ENCODE assay signal across 10 cellular contexts in the genomic region with DNA sequence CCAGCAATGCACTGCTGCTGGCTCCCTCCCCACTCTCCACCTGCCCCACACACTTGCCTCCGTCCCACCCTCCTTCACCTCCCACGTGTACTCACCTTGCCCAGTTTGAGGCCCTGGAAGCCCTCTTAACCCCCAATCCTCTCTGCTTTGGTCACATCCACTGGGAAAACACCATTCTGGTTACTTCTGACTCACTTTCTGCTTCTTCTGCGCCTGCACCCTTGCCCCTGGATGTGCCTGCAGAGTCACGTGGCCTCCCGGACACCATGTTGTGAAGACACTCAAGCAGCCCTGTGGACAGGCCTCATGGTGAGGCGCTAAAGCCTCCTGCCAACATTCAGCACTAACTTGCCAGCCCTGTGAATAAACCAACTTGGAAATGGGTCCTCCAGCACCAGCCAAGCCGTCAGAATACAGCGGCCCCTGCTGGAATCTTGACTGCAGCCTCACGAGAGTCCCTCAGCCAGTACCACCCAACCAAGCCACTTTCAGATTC. TPM values are rescaled to one million over a fixed set of nuclear protein-coding genes. Genes with fewer than 3 reads are reported as not detected.
DNase-seq lines count a peak whose midpoint lies in the region; ATAC-seq and TF ChIP-seq lines count a peak whose summit lies in the region.
"Had no signal": no experiment of that assay in that cellular context is flagged by ENCODE, and none has a peak within 500 bp of the region (broad histone marks: within the 10 kb centered on the region; RNA-seq: fewer than 3 reads in every experiment).

No MANE protein-coding gene starts in this region.

- 0 out of 2 replicates have a peak, but pooled peaks have one; percentile 24 for ATAC-seq in IMR-90 (ENCODE audit: low read depth)
- ATAC-seq in GM21529 (IDR thresholded peaks at IDR 0.05; ENCODE audit: unreplicated experiment): no peak
- ATAC-seq: sciatic nerve had no signal

- H3K9me3 ChIP-seq in IMR-90 (ENCODE audit: control insufficient read depth, insufficient read depth, low read length): no peaks in the 10 kb centered on the region
- H3K9me3 ChIP-seq: suprapubic skin had no signal

- H2AFZ ChIP-seq in IMR-90 (replicated peaks; ENCODE audit: low read length, poor library complexity): peak overlapping the region; percentile 84

- H3K9me1 ChIP-seq in IMR-90 (ENCODE audit: insufficient read depth, low read length): peaks cover 5% of the 10 kb centered on the region; the same call in 1 of the 2 replicates

- H2BK5ac ChIP-seq in IMR-90 (ENCODE audit: low read depth, low read length, poor library complexity, severe bottlenecking): no peak overlapping the region

- TF ChIP-seq POLR2A in IMR-90 (IDR thresholded peaks at IDR 0.05; ENCODE audit: low read depth, low read length): no peak

- H2BK120ac ChIP-seq in IMR-90 (ENCODE audit: low read depth, low read length): no peak overlapping the region

- intact Hi-C loops in IMR-90 (cut with micrococcal nuclease): no loop called here
- intact Hi-C loops in head of caudate nucleus (cut with DNase I): no loop called here

- 0 out of 2 replicates have a peak overlapping the region, but pooled peaks have one; percentile 2 for H3K4ac ChIP-seq in IMR-90 (ENCODE audit: low read depth, low read length)

- no peak overlapping the region for H3K27ac ChIP-seq in IMR-90 (ENCODE audit: insufficient read depth, low read length)
- H3K27ac ChIP-seq: suprapubic skin had no signal

- WGBS in IMR-90 (ENCODE audit: extremely low coverage in 2 of 2, insufficient read length in 1 of 2), 2 experiments: 59% methylated on average over 5 of the region's 9 CpGs; no CpG with 5 or more reads in 1 of the 2 experiments

- DNase-seq in 8988T (peak; percentile 70), IMR-90 (no peak), dermis microvascular lymphatic vessel endothelial cell (ENCODE audit: low read depth in 2 of 2) (peak; percentile 4 to 51), GM03348 (ENCODE audit: low spot score) (no peak), head of caudate nucleus (no peak)
- DNase-seq: DMS79, SHP77 had no signal

- H4K5ac ChIP-seq in IMR-90 (ENCODE audit: low read depth, low read length): no peak overlapping the region

- H3K79me1 ChIP-seq in IMR-90 (ENCODE audit: low read depth in 1 of 2, low read length in 2 of 2): no peaks in the 10 kb centered on the region

- CTCF ChIA-PET in IMR-90 (lab: Yijun Ruan, JAX): no interaction called here

- H2AK9ac ChIP-seq in IMR-90 (replicated peaks; ENCODE audit: low read depth, low read length, poor library complexity): peak overlapping the region; percentile 55

- H3K23ac ChIP-seq in IMR-90 (ENCODE audit: low read depth, low read length): no peak overlapping the region

- no peak overlapping the region for H2BK15ac ChIP-seq in IMR-90 (ENCODE audit: low read depth, low read length)

- no peak overlapping the region for H4K91ac ChIP-seq in IMR-90 (ENCODE audit: insufficient read depth, low read depth, low read length)

- no peak overlapping the region for H3K4me3 ChIP-seq in IMR-90 (ENCODE audit: insufficient read depth, low read depth, low read length)
- H3K4me3 ChIP-seq: suprapubic skin had no signal

- H4K8ac ChIP-seq in IMR-90 (ENCODE audit: low read depth in 2 of 2, low read length in 2 of 2): no peak overlapping the region

- no peak overlapping the region for H3K18ac ChIP-seq in IMR-90 (ENCODE audit: low read depth, low read length)

- no peaks in the 10 kb centered on the region for H3K4me1 ChIP-seq in IMR-90 (ENCODE audit: control insufficient read depth, insufficient read depth, low read length)
- H3K4me1 ChIP-seq: suprapubic skin had no signal

- no peak overlapping the region for H3K4me2 ChIP-seq in IMR-90 (ENCODE audit: low read depth, low read length)

- no peak overlapping the region for H2AK5ac ChIP-seq in IMR-90 (ENCODE audit: low read depth, low read length)

- POLR2A ChIA-PET in IMR-90 (lab: Charles Lee; ENCODE audit: unreplicated experiment): no interaction called here

- dilution Hi-C loops in IMR-90 (cut with HindIII; ENCODE audit: low sequenced_read_pairs, unreplicated experiment): no loop called here

- H3K14ac ChIP-seq in IMR-90 (replicated peaks; ENCODE audit: low read depth, low read length): no peak overlapping the region

- no peaks in the 10 kb centered on the region for H4K20me1 ChIP-seq in IMR-90 (ENCODE audit: insufficient read depth, low read length)

- no peak for TF ChIP-seq CTCF in IMR-90 (conservative IDR thresholded peaks at IDR 0.05; ENCODE audit: low read depth, low read length)

- no peak overlapping the region for H3K56ac ChIP-seq in IMR-90 (ENCODE audit: extremely low read depth, insufficient read depth, low read length)

- TF ChIP-seq RAD21 in IMR-90 (IDR thresholded peaks at IDR 0.05; ENCODE audit: low read length): no peak

- BruUV-seq in IMR-90 (replicated peaks; lab: Mats Ljungman, UMichigan): no TSS peak

- H3K36me3 ChIP-seq in IMR-90 (ENCODE audit: control insufficient read depth, insufficient read depth, low read length): no peaks in the 10 kb centered on the region
- H3K36me3 ChIP-seq: suprapubic skin had no signal

- H3K27me3 ChIP-seq in IMR-90 (ENCODE audit: control insufficient read depth, insufficient read depth, low read length): peaks cover 18% of the 10 kb centered on the region; the same call in 1 of the 2 replicates
- H3K27me3 ChIP-seq: suprapubic skin had no signal

- H2BK20ac ChIP-seq in IMR-90 (ENCODE audit: low read depth, low read length): no peak overlapping the region

- no peak overlapping the region for H3K9ac ChIP-seq in IMR-90 (ENCODE audit: low read depth, low read length)

- in situ Hi-C loops in IMR-90 (cut with MboI; ENCODE audit: low sequenced_read_pairs): no loop called here

TF ChIP-seq in IMR-90, 13 proteins besides CTCF, POLR2A, EP300 and RAD21:
- TF ChIP-seq, protein P1, sequence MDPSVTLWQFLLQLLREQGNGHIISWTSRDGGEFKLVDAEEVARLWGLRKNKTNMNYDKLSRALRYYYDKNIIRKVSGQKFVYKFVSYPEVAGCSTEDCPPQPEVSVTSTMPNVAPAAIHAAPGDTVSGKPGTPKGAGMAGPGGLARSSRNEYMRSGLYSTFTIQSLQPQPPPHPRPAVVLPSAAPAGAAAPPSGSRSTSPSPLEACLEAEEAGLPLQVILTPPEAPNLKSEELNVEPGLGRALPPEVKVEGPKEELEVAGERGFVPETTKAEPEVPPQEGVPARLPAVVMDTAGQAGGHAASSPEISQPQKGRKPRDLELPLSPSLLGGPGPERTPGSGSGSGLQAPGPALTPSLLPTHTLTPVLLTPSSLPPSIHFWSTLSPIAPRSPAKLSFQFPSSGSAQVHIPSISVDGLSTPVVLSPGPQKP (IDR thresholded peaks at IDR 0.05; ENCODE audit: borderline replicate concordance, low read depth, low read length): no peak
- no peak for TF ChIP-seq RFX5 (IDR thresholded peaks at IDR 0.05; ENCODE audit: low read depth, low read length)
- no peak for TF ChIP-seq CHD1 (IDR thresholded peaks at IDR 0.05; ENCODE audit: low read depth, low read length)
- TF ChIP-seq MAZ (IDR thresholded peaks at IDR 0.05; ENCODE audit: borderline replicate concordance, low read depth, low read length): no peak
- no peak for TF ChIP-seq BHLHE40 (IDR thresholded peaks at IDR 0.05; ENCODE audit: low read depth, low read length)
- no peak for TF ChIP-seq MXI1 (IDR thresholded peaks at IDR 0.05; ENCODE audit: borderline replicate concordance, low read depth, low read length)
- TF ChIP-seq FOS (IDR thresholded peaks at IDR 0.05; ENCODE audit: low read depth, low read length): no peak
- TF ChIP-seq CEBPB (IDR thresholded peaks at IDR 0.05; ENCODE audit: low read depth, low read length): no peak
- TF ChIP-seq NFE2L2 (IDR thresholded peaks at IDR 0.05; ENCODE audit: low read depth, low read length): no peak
- no peak for TF ChIP-seq SMC3 (IDR thresholded peaks at IDR 0.05; ENCODE audit: low read depth, low read length)
- no peak for TF ChIP-seq MAFK (IDR thresholded peaks at IDR 0.05; ENCODE audit: low read depth, low read length)
- TF ChIP-seq, protein P2, sequence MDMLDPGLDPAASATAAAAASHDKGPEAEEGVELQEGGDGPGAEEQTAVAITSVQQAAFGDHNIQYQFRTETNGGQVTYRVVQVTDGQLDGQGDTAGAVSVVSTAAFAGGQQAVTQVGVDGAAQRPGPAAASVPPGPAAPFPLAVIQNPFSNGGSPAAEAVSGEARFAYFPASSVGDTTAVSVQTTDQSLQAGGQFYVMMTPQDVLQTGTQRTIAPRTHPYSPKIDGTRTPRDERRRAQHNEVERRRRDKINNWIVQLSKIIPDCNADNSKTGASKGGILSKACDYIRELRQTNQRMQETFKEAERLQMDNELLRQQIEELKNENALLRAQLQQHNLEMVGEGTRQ (IDR thresholded peaks at IDR 0.05; ENCODE audit: low read depth, low read length): no peak
- no peak for TF ChIP-seq RCOR1 (IDR thresholded peaks at IDR 0.05; ENCODE audit: insufficient replicate concordance, low read length)

RNA-seq across cellular contexts. Expression of a gene that starts 2.6 kb away (rescaled TPM):
- total RNA-seq in IMR-90 (2012; rRNA removed): 2.8 and 3.8 TPM in 2 replicates
- 5.8 and 6.3 TPM in 2 replicates for polyA plus RNA-seq in IMR-90 (2012; rRNA removed)
- polyA plus RNA-seq in IMR-90 (2012; cell fraction: cytosol; rRNA removed): 6.2 and 7.2 TPM in 2 replicates
- polyA plus RNA-seq in IMR-90 (2012; cell fraction: nucleus; rRNA removed; ENCODE audit: low replicate concordance): 6.6 and 13.2 TPM in 2 replicates
- total RNA-seq in dermis microvascular lymphatic vessel endothelial cell: 15.1 and 16.6 TPM in 2 replicates

RNA-seq across cellular contexts. Expression of a gene that starts 20.0 kb away (rescaled TPM):
- 2.8 and 2.9 TPM in 2 replicates for total RNA-seq in IMR-90 (2012; rRNA removed)
- 13.2 and 15.4 TPM in 2 replicates for polyA plus RNA-seq in IMR-90 (2012; rRNA removed)
- polyA plus RNA-seq in IMR-90 (2012; cell fraction: cytosol; rRNA removed): 15.5 and 29.2 TPM in 2 replicates
- polyA plus RNA-seq in IMR-90 (2012; cell fraction: nucleus; rRNA removed; ENCODE audit: low replicate concordance): 6.5 and 20.0 TPM in 2 replicates
- total RNA-seq in dermis microvascular lymphatic vessel endothelial cell: 7.6 and 8.5 TPM in 2 replicates

RNA-seq across cellular contexts. Expression of a gene that starts 22.9 kb away (rescaled TPM):
- total RNA-seq in IMR-90 (2012; rRNA removed): 9.1 and 10.0 TPM in 2 replicates
- 14.0 and 14.9 TPM in 2 replicates for polyA plus RNA-seq in IMR-90 (2012; rRNA removed)
- polyA plus RNA-seq in IMR-90 (2012; cell fraction: cytosol; rRNA removed): 6.1 and 14.3 TPM in 2 replicates
- polyA plus RNA-seq in IMR-90 (2012; cell fraction: nucleus; rRNA removed; ENCODE audit: low replicate concordance): 14.9 and 15.2 TPM in 2 replicates
- total RNA-seq in dermis microvascular lymphatic vessel endothelial cell: 3.9 and 7.6 TPM in 2 replicates

RNA-seq across cellular contexts. Expression of a gene that starts 23.1 kb away (rescaled TPM):
- total RNA-seq in IMR-90 (2012; rRNA removed) (24.0 and 27.2 TPM in 2 replicates), dermis microvascular lymphatic vessel endothelial cell (20.7 and 24.7 TPM in 2 replicates)
- polyA plus RNA-seq in IMR-90 (2012; rRNA removed): 67.5 and 75.6 TPM in 2 replicates
- polyA plus RNA-seq in IMR-90 (2012; cell fraction: cytosol; rRNA removed): 38.1 and 65.8 TPM in 2 replicates
- polyA plus RNA-seq in IMR-90 (2012; cell fraction: nucleus; rRNA removed; ENCODE audit: low replicate concordance): 88.1 and 130 TPM in 2 replicates

RNA-seq across cellular contexts. Expression of a gene that starts 33.7 kb away (rescaled TPM):
- 8.1 and 9.0 TPM in 2 replicates for total RNA-seq in IMR-90 (2012; rRNA removed)
- polyA plus RNA-seq in IMR-90 (2012; rRNA removed): 15.2 and 16.3 TPM in 2 replicates
- 12.7 and 13.7 TPM in 2 replicates for polyA plus RNA-seq in IMR-90 (2012; cell fraction: cytosol; rRNA removed)
- 11.7 and 14.6 TPM in 2 replicates for polyA plus RNA-seq in IMR-90 (2012; cell fraction: nucleus; rRNA removed; ENCODE audit: low replicate concordance)
- 7.7 and 10.1 TPM in 2 replicates for total RNA-seq in dermis microvascular lymphatic vessel endothelial cell

Comparison
In these comparisons a context has a peak if more than half of its experiments do, and no peak if none do; other contexts are left out.
1. DNase-seq: peak in 8988T (single experiment) and dermis microvascular lymphatic vessel endothelial cell (2 of 2); none in IMR-90 (single experiment), GM03348 (single experiment) and head of caudate nucleus (0 of 42).